23 cellular contexts compared by ENCODE assay signal in genomic region chr3:146781059-146781458, GRCh38.
A peak's percentile ranks its signal among the peaks of the same experiment; 100 is the strongest.
DNase-seq lines count a peak whose midpoint lies in the region; ATAC-seq and TF ChIP-seq lines count a peak whose summit lies in the region.
"Had no signal": no experiment of that assay in that cellular context is flagged by ENCODE, and none has a peak within 500 bp of the region (broad histone marks: within the 10 kb centered on the region; RNA-seq: fewer than 3 reads in every experiment).

No MANE protein-coding gene starts in this region.

- peaks cover 37% of the 10 kb centered on the region for H3K4me1 ChIP-seq in iPS-18a (ENCODE audit: control insufficient read depth, low read depth, low read length)
- H3K4me1 ChIP-seq in thoracic aorta (ENCODE audit: control insufficient read depth in 1 of 2, low read depth in 2 of 2) = peaks cover 5 to 6% of the 10 kb centered on the region in 2 donors
- H3K4me1 ChIP-seq in upper lobe of right lung = no peaks in the 10 kb centered on the region
- H3K4me1 ChIP-seq: left ventricle myocardium inferior, spleen, stomach, upper lobe of left lung had no signal

- no peaks in the 10 kb centered on the region for H3K27me3 ChIP-seq in iPS-18a (ENCODE audit: control insufficient read depth, insufficient read depth, low read length)
- no peaks in the 10 kb centered on the region for H3K27me3 ChIP-seq in thoracic aorta (replicated peaks; ENCODE audit: insufficient read depth)
- H3K27me3 ChIP-seq in upper lobe of right lung = no peaks in the 10 kb centered on the region
- H3K27me3 ChIP-seq: gastroesophageal sphincter, spleen, stomach, upper lobe of left lung had no signal

- H3K27ac ChIP-seq in iPS-18a (ENCODE audit: low read length) = no peak overlapping the region
- no peak overlapping the region for H3K27ac ChIP-seq in thoracic aorta
- H3K27ac ChIP-seq in upper lobe of right lung = no peak overlapping the region
- H3K27ac ChIP-seq: 22Rv1, epithelial cell of prostate, gastroesophageal sphincter, left ventricle myocardium inferior, spleen, stomach, upper lobe of left lung had no signal

- DNase-seq in NCI-H146 (lab: John Stamatoyannopoulos, UW) (peak; percentile 62), NCI-H146 treated with DMSO at 0.1 percent for 48 hours (lab: John Stamatoyannopoulos, UW; ENCODE audit: unreplicated experiment) (no peak), cerebellum (ENCODE audit: low spot score) (peak; percentile 76), thoracic aorta (ENCODE audit: low spot score) (no peak), NCI-H187 (lab: John Stamatoyannopoulos, UW) (no peak), upper lobe of right lung (no peak)
- DNase-seq in activated CD8-positive, alpha-beta memory T cell treated with anti-CD3 and anti-CD28 coated beads, Interleukin-2, amount 50 U/mL, for 4 hours = no peak
- DNase-seq: activated CD4-positive, alpha-beta T cell treated with anti-CD3 and anti-CD28 coated beads, Interleukin-2, amount 10 ng/mL, durations not matched to agents 24 days and 14 days; activated naive CD8-positive, alpha-beta T cell treated with anti-CD3 and anti-CD28 coated beads, Interleukin-2, amount 10 ng/mL, durations not matched to agents 7 days and 5 days; AML-193; left ventricle myocardium inferior; NCI-H187 treated with DMSO at 0.1 percent for 48 hours; NCI-H345; NCI-H82; SHP77 treated with DMSO at 0.1 percent for 48 hours; spleen; stomach; T-helper 1 cell; upper lobe of left lung had no signal

- H3K4me3 ChIP-seq in iPS-18a (ENCODE audit: low read length) (peak overlapping the region; percentile 11), thoracic aorta (peak overlapping the region; percentile 3), upper lobe of right lung (no peak overlapping the region)
- H3K4me3 ChIP-seq: gastroesophageal sphincter, left ventricle myocardium inferior, spleen, stomach, upper lobe of left lung had no signal

- H3K36me3 ChIP-seq in iPS-18a (ENCODE audit: control insufficient read depth, low read depth, low read length) (no peaks in the 10 kb centered on the region), thoracic aorta (no peaks in the 10 kb centered on the region), upper lobe of right lung (no peaks in the 10 kb centered on the region)
- H3K36me3 ChIP-seq: gastroesophageal sphincter, left ventricle myocardium inferior, spleen, stomach, upper lobe of left lung had no signal

- intact Hi-C loops in upper lobe of right lung (cut with DNase I) = no loop called here

- no peak overlapping the region for H3K9ac ChIP-seq in iPS-18a (ENCODE audit: low read length)

- TF ChIP-seq CTCF in thoracic aorta (IDR thresholded peaks at IDR 0.05) (no peak), upper lobe of right lung (IDR thresholded peaks at IDR 0.05) (no peak)

- H3K9me3 ChIP-seq in iPS-18a (ENCODE audit: control insufficient read depth, low read depth, low read length) = no peaks in the 10 kb centered on the region
- H3K9me3 ChIP-seq in thoracic aorta = no peaks in the 10 kb centered on the region
- no peaks in the 10 kb centered on the region for H3K9me3 ChIP-seq in upper lobe of right lung
- H3K9me3 ChIP-seq: gastroesophageal sphincter, left ventricle myocardium inferior, spleen, stomach, upper lobe of left lung had no signal

- ATAC-seq in thoracic aorta (ENCODE audit: insufficient number of reproducible peaks, low FRiP score, low read depth) (no peak), upper lobe of right lung (no peak)
- ATAC-seq: gastroesophageal sphincter had no signal

Comparison
In these comparisons a context has a peak if more than half of its experiments do, and no peak if none do; other contexts are left out.
1. DNase-seq: peak in NCI-H146 (single experiment) and cerebellum (single experiment); none in NCI-H146 treated with DMSO at 0.1 percent for 48 hours (single experiment), thoracic aorta (single experiment), NCI-H187 (0 of 2), upper lobe of right lung (single experiment) and activated CD8-positive, alpha-beta memory T cell treated with anti-CD3 and anti-CD28 coated beads, Interleukin-2, amount 50 U/mL, for 4 hours (single experiment).